16 cellular contexts compared by ENCODE assay signal in the genomic region with DNA sequence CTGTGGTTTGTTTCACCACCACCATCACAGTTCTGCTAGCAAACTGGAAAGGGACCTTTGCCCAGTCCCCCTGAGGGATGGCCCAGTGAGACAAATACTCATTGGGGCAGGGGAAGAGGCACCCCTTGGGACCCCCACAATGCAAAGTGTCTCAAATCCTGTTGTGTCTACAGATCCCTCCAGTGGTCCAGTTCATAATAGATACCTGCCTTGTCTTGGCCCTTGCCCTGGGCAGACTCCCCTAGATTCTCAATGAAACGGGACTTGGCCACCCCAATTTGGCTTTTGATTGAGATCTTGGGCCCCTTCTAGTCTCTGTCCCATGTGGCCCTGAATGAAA.
"Had no signal": no experiment of that assay in that cellular context is flagged by ENCODE, and none has a peak within 500 bp of the region (broad histone marks: within the 10 kb centered on the region; RNA-seq: fewer than 3 reads in every experiment).

No MANE protein-coding gene starts in this region.

- H3K9me3 ChIP-seq: heart right ventricle, neutrophil, psoas muscle, testis, tibial nerve, uterus had no signal

- H3K27me3 ChIP-seq: heart right ventricle, testis, tibial nerve, uterus had no signal

- H3K4me1 ChIP-seq: uterus had no signal

- H3K4me3 ChIP-seq: heart right ventricle, psoas muscle, testis, tibial nerve, uterus had no signal

- H3K36me3 ChIP-seq: heart right ventricle, neutrophil, tibial nerve, uterus had no signal

- H3K27ac ChIP-seq: heart right ventricle, neutrophil, psoas muscle, testis, tibial nerve had no signal

- ATAC-seq: naive thymus-derived CD4-positive, alpha-beta T cell; psoas muscle had no signal

- DNase-seq: cortex of kidney; effector memory CD4-positive, alpha-beta T cell; heart right ventricle; hypothalamus; mesendoderm; naive thymus-derived CD4-positive, alpha-beta T cell; nephron progenitor cell; psoas muscle; retina; small intestine; stimulated activated CD4-positive, alpha-beta T cell treated with anti-CD3 and anti-CD28 coated beads, Interleukin-2, amount 100 ng/mL, for 48 hours; stimulated activated naive CD4-positive, alpha-beta T cell treated with Interleukin-2 at 50 U/mL for 16 hours; testis; uterus had no signal
